29 cellular contexts compared by ENCODE assay signal in the genomic region with DNA sequence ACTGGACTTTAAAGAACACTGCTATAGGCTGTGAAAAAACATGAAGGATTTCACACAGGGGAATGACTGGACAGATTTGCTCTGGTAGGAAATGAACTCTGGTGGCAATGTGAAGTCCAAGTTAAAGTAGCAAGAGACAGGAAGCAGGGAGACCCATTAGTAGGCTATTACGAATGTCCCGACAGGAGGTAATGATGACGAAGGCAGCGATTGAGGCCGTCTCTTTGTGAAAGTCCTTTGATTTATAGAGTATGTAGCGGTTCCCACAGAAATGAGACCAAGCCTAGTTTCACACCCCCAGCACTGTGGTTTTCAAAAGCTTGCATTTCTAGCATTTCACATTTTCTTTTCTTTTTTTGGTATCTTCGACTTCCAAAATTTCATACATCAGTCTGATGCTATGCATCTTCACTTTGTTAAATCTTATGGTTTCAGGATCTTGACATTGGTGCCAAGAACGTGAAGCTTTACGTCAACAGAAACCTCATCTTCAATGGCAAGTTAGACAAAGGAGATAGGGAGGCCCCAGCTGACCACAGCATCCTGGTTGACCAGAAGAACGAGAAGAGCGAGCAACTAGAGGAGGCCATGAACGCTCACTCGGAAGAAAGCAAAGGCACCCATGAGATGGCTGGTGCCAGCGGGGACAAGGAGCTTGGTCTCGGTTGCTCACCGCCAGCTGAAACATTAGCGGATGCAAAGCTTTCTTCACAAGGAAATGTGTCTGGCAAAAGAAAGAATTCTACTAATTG.
"Had no signal": no experiment of that assay in that cellular context is flagged by ENCODE, and none has a peak within 500 bp of the region (broad histone marks: within the 10 kb centered on the region; RNA-seq: fewer than 3 reads in every experiment).

No MANE protein-coding gene starts in this region.

- DNase-seq: activated CD4-positive, alpha-beta memory T cell treated with anti-CD3 and anti-CD28 coated beads for 36 hours; activated CD4-positive, alpha-beta T cell treated with anti-CD3 and anti-CD28 coated beads for 36 hours; activated CD4-positive, alpha-beta T cell treated with anti-CD3 and anti-CD28 coated beads, Interleukin-2, amount 10 ng/mL, durations not matched to agents 24 days and 14 days; activated CD4-positive, CD25-positive, alpha-beta regulatory T cell; activated CD4-positive, CD25-positive, alpha-beta regulatory T cell treated with anti-CD3 and anti-CD28 coated beads, Interleukin-2, amount 50 U/mL, for 72 hours; activated CD8-positive, alpha-beta memory T cell treated with anti-CD3 and anti-CD28 coated beads, Interleukin-2, amount 10 ng/mL, durations not matched to agents 7 days and 5 days; activated CD8-positive, alpha-beta memory T cell treated with anti-CD3 and anti-CD28 coated beads, Interleukin-2, amount 50 U/mL, for 4 hours; activated CD8-positive, alpha-beta T cell treated with anti-CD3 and anti-CD28 coated beads, Interleukin-2, amount 10 ng/mL, durations not matched to agents 7 days and 5 days; activated effector memory CD4-positive, alpha-beta T cell treated with anti-CD3 and anti-CD28 coated beads, Interleukin-2, amount 50 U/mL, for 16 hours; activated naive CD4-positive, alpha-beta T cell treated with anti-CD3 and anti-CD28 coated beads for 36 hours; activated naive CD8-positive, alpha-beta T cell treated with anti-CD3 and anti-CD28 coated beads for 36 hours; activated naive CD8-positive, alpha-beta T cell treated with anti-CD3 and anti-CD28 coated beads, Interleukin-2, amount 50 U/mL, for 24 hours; activated T-cell treated with anti-CD3 and anti-CD28 coated beads, Interleukin-2, amount 50 U/mL, for 1 hour; activated T-cell treated with anti-CD3 and anti-CD28 coated beads, Interleukin-2, amount 50 U/mL, for 48 hours; adrenal gland; amygdala; body of pancreas; caudate nucleus; colonic mucosa; effector CD8-positive, alpha-beta T cell; foreskin fibroblast; head of caudate nucleus; T-helper 2 cell had no signal

- H3K4me3 Mint-ChIP-seq: activated CD4-positive, alpha-beta memory T cell treated with anti-CD3 and anti-CD28 coated beads for 36 hours; activated CD4-positive, alpha-beta T cell treated with anti-CD3 and anti-CD28 coated beads for 36 hours; activated CD4-positive, alpha-beta T cell treated with anti-CD3 and anti-CD28 coated beads, Interleukin-2, amount 10 ng/mL, durations not matched to agents 24 days and 14 days; activated CD8-positive, alpha-beta memory T cell treated with anti-CD3 and anti-CD28 coated beads, Interleukin-2, amount 10 ng/mL, durations not matched to agents 7 days and 5 days; activated CD8-positive, alpha-beta T cell treated with anti-CD3 and anti-CD28 coated beads, Interleukin-2, amount 10 ng/mL, durations not matched to agents 7 days and 5 days; activated naive CD4-positive, alpha-beta T cell treated with anti-CD3 and anti-CD28 coated beads for 36 hours; activated naive CD4-positive, alpha-beta T cell treated with anti-CD3 and anti-CD28 coated beads, Interleukin-2, amount 50 U/mL, for 24 hours; activated naive CD8-positive, alpha-beta T cell treated with anti-CD3 and anti-CD28 coated beads for 36 hours; activated naive CD8-positive, alpha-beta T cell treated with anti-CD3 and anti-CD28 coated beads, Interleukin-2, amount 50 U/mL, for 24 hours; activated T-helper 1 cell treated with anti-CD3 and anti-CD28 coated beads, Interleukin-12 subunit alpha, Interleukin-12 subunit beta, Interleukin-2, Interleukin-4 antibody, amounts not matched to agents 30 ng/mL and 10 ng/mL and 1 ng/mL, durations not matched to agents 14 hours and 24 hours and 36 hours had no signal

- H3K4me1 Mint-ChIP-seq: activated CD4-positive, alpha-beta T cell treated with anti-CD3 and anti-CD28 coated beads for 36 hours; activated CD4-positive, alpha-beta T cell treated with anti-CD3 and anti-CD28 coated beads, Interleukin-2, amount 10 ng/mL, durations not matched to agents 24 days and 14 days; activated CD8-positive, alpha-beta memory T cell treated with anti-CD3 and anti-CD28 coated beads, Interleukin-2, amount 10 ng/mL, durations not matched to agents 7 days and 5 days; activated naive CD4-positive, alpha-beta T cell treated with anti-CD3 and anti-CD28 coated beads, Interleukin-2, amount 50 U/mL, for 24 hours; activated naive CD8-positive, alpha-beta T cell treated with anti-CD3 and anti-CD28 coated beads for 36 hours; activated naive CD8-positive, alpha-beta T cell treated with anti-CD3 and anti-CD28 coated beads, Interleukin-2, amount 50 U/mL, for 24 hours had no signal

- H3K36me3 Mint-ChIP-seq: activated CD8-positive, alpha-beta memory T cell treated with anti-CD3 and anti-CD28 coated beads, Interleukin-2, amount 10 ng/mL, durations not matched to agents 7 days and 5 days had no signal

- ATAC-seq: activated CD4-positive, alpha-beta T cell treated with anti-CD3 and anti-CD28 coated beads for 36 hours; activated CD8-positive, alpha-beta memory T cell treated with anti-CD3 and anti-CD28 coated beads, Interleukin-2, amount 10 ng/mL, durations not matched to agents 7 days and 5 days; activated CD8-positive, alpha-beta T cell treated with anti-CD3 and anti-CD28 coated beads, Interleukin-2, amount 10 ng/mL, durations not matched to agents 7 days and 5 days; activated naive CD8-positive, alpha-beta T cell treated with anti-CD3 and anti-CD28 coated beads, Interleukin-2, amount 50 U/mL, for 24 hours; body of pancreas; esophagus mucosa had no signal

- FAIRE-seq: endometrium, frontal cortex had no signal

- H3K27ac Mint-ChIP-seq: activated CD4-positive, alpha-beta memory T cell treated with anti-CD3 and anti-CD28 coated beads for 36 hours; activated CD4-positive, alpha-beta T cell treated with anti-CD3 and anti-CD28 coated beads for 36 hours; activated CD4-positive, alpha-beta T cell treated with anti-CD3 and anti-CD28 coated beads, Interleukin-2, amount 10 ng/mL, durations not matched to agents 24 days and 14 days; activated CD8-positive, alpha-beta memory T cell treated with anti-CD3 and anti-CD28 coated beads, Interleukin-2, amount 10 ng/mL, durations not matched to agents 7 days and 5 days; activated CD8-positive, alpha-beta T cell treated with anti-CD3 and anti-CD28 coated beads, Interleukin-2, amount 10 ng/mL, durations not matched to agents 7 days and 5 days; activated naive CD4-positive, alpha-beta T cell treated with anti-CD3 and anti-CD28 coated beads for 36 hours; activated naive CD4-positive, alpha-beta T cell treated with anti-CD3 and anti-CD28 coated beads, Interleukin-2, amount 50 U/mL, for 24 hours; activated naive CD8-positive, alpha-beta T cell treated with anti-CD3 and anti-CD28 coated beads for 36 hours; activated naive CD8-positive, alpha-beta T cell treated with anti-CD3 and anti-CD28 coated beads, Interleukin-2, amount 50 U/mL, for 24 hours; activated T-helper 1 cell treated with anti-CD3 and anti-CD28 coated beads, Interleukin-12 subunit alpha, Interleukin-12 subunit beta, Interleukin-2, Interleukin-4 antibody, amounts not matched to agents 30 ng/mL and 10 ng/mL and 1 ng/mL, durations not matched to agents 14 hours and 24 hours and 36 hours; activated T-helper 2 cell treated with anti-CD3 and anti-CD28 coated beads, Interferon-gamma antibody, Interleukin-2, Interleukin-4, amounts not matched to agents 10 μg/mL and 5 μg/mL and 100 μg/mL, durations not matched to agents 14 hours and 24 hours and 36 hours had no signal

- H3K9me3 ChIP-seq: adrenal gland, body of pancreas, colonic mucosa had no signal

- H3K27me3 Mint-ChIP-seq: activated CD4-positive, alpha-beta memory T cell treated with anti-CD3 and anti-CD28 coated beads for 36 hours; activated CD4-positive, alpha-beta T cell treated with anti-CD3 and anti-CD28 coated beads for 36 hours; activated CD4-positive, alpha-beta T cell treated with anti-CD3 and anti-CD28 coated beads, Interleukin-2, amount 10 ng/mL, durations not matched to agents 24 days and 14 days; activated CD8-positive, alpha-beta memory T cell treated with anti-CD3 and anti-CD28 coated beads, Interleukin-2, amount 10 ng/mL, durations not matched to agents 7 days and 5 days; activated naive CD4-positive, alpha-beta T cell treated with anti-CD3 and anti-CD28 coated beads, Interleukin-2, amount 50 U/mL, for 24 hours; activated naive CD8-positive, alpha-beta T cell treated with anti-CD3 and anti-CD28 coated beads for 36 hours; activated naive CD8-positive, alpha-beta T cell treated with anti-CD3 and anti-CD28 coated beads, Interleukin-2, amount 50 U/mL, for 24 hours had no signal

- H3K9me3 Mint-ChIP-seq: activated CD4-positive, alpha-beta memory T cell treated with anti-CD3 and anti-CD28 coated beads for 36 hours; activated CD4-positive, alpha-beta T cell treated with anti-CD3 and anti-CD28 coated beads, Interleukin-2, amount 10 ng/mL, durations not matched to agents 24 days and 14 days; activated naive CD4-positive, alpha-beta T cell treated with anti-CD3 and anti-CD28 coated beads for 36 hours; activated naive CD4-positive, alpha-beta T cell treated with anti-CD3 and anti-CD28 coated beads, Interleukin-2, amount 50 U/mL, for 24 hours; activated naive CD8-positive, alpha-beta T cell treated with anti-CD3 and anti-CD28 coated beads for 36 hours; activated naive CD8-positive, alpha-beta T cell treated with anti-CD3 and anti-CD28 coated beads, Interleukin-2, amount 50 U/mL, for 24 hours; activated T-helper 1 cell treated with anti-CD3 and anti-CD28 coated beads, Interleukin-12 subunit alpha, Interleukin-12 subunit beta, Interleukin-2, Interleukin-4 antibody, amounts not matched to agents 30 ng/mL and 10 ng/mL and 1 ng/mL, durations not matched to agents 14 hours and 24 hours and 36 hours; activated T-helper 2 cell treated with anti-CD3 and anti-CD28 coated beads, Interferon-gamma antibody, Interleukin-2, Interleukin-4, amounts not matched to agents 10 μg/mL and 5 μg/mL and 100 μg/mL, durations not matched to agents 14 hours and 24 hours and 36 hours had no signal

- H3K27ac ChIP-seq: adrenal gland, body of pancreas, colonic mucosa had no signal

- H3K4me3 ChIP-seq: adrenal gland, body of pancreas, colonic mucosa had no signal

- H3K27me3 ChIP-seq: adrenal gland, body of pancreas, colonic mucosa had no signal

- H3K36me3 ChIP-seq: adrenal gland, colonic mucosa had no signal

- H3K4me1 ChIP-seq: adrenal gland, body of pancreas, colonic mucosa had no signal
